In genomic region chr20:10644458-10645204, GRCh38 we compare ENCODE assay signal across 9 cellular contexts. TPM values are rescaled to one million over a fixed set of nuclear protein-coding genes. Genes with fewer than 3 reads are reported as not detected.
DNase-seq lines count a peak whose midpoint lies in the region; ATAC-seq and TF ChIP-seq lines count a peak whose summit lies in the region.
"Had no signal": no experiment of that assay in that cellular context is flagged by ENCODE, and none has a peak within 500 bp of the region (broad histone marks: within the 10 kb centered on the region; RNA-seq: fewer than 3 reads in every experiment).

No MANE protein-coding gene starts in this region.

- H3F3A ChIP-seq in GM23248 (ENCODE audit: insufficient read depth) = no peaks in the 10 kb centered on the region

- H3K79me2 ChIP-seq in GM23248 (ENCODE audit: insufficient read depth) = no peaks in the 10 kb centered on the region

- H3K9me2 ChIP-seq in GM23248 (ENCODE audit: insufficient read depth) = no peaks in the 10 kb centered on the region

- H3K9me3 ChIP-seq in RWPE2 (ENCODE audit: severe bottlenecking) = no peaks in the 10 kb centered on the region
- no peaks in the 10 kb centered on the region for H3K9me3 ChIP-seq in gastrocnemius medialis
- H3K9me3 ChIP-seq in GM23248 (ENCODE audit: low read depth) = no peaks in the 10 kb centered on the region

- no peaks in the 10 kb centered on the region for H4K20me1 ChIP-seq in GM23248 (ENCODE audit: insufficient read depth)

- WGBS in GM23248 (ENCODE audit: low coverage in 1 of 2, low lambda C conversion rate in 2 of 2, missing lambda C conversion rate in 2 of 2), 2 experiments = 93 to 94% methylated on average over 14 of the region's 14 CpGs

- in situ Hi-C loops in gastrocnemius medialis (cut with MboI; ENCODE audit: low sequenced_read_pairs in 4 of 4) = no loop called here
- in situ Hi-C loops in GM23248 (cut with MboI) = no loop called here

- no peak for TF ChIP-seq POLR2A in gastrocnemius medialis (IDR thresholded peaks at IDR 0.05)

- intact Hi-C loops in gastrocnemius medialis (cut with DNase I; ENCODE audit: low total_unique reads) = no loop called here

- H3K4me1 ChIP-seq in RWPE2 (ENCODE audit: insufficient read depth, poor library complexity, severe bottlenecking) = no peaks in the 10 kb centered on the region
- no peaks in the 10 kb centered on the region for H3K4me1 ChIP-seq in gastrocnemius medialis
- H3K4me1 ChIP-seq in GM23248 (ENCODE audit: insufficient read depth) = 0 out of 2 replicates have a peak, but pooled peaks cover 5% of the 10 kb centered on the region

- no peak for TF ChIP-seq CTCF in RWPE2 (IDR thresholded peaks at IDR 0.05; ENCODE audit: poor library complexity, severe bottlenecking)
- no peak for TF ChIP-seq CTCF in gastrocnemius medialis (IDR thresholded peaks at IDR 0.05 in 4 of 5, conservative IDR thresholded peaks at IDR 0.05 in 1 of 5)

- H2AFZ ChIP-seq in GM23248 = no peak overlapping the region

- ATAC-seq in GM19043 (IDR thresholded peaks at IDR 0.05; ENCODE audit: low read depth, unreplicated experiment) (peak; percentile 43), HG02642 (IDR thresholded peaks at IDR 0.05; ENCODE audit: poor library complexity, unreplicated experiment) (peak; percentile 41), RWPE2 (ENCODE audit: low read depth) (no peak), gastrocnemius medialis (no peak)
- ATAC-seq: stimulated activated memory B cell treated with anti-CD40 and anti-IgM and Interleukin-4, amounts not matched to agents 10 μg/mL and 1 μg/mL and 100 μg/mL, for 72 hours had no signal

- peaks cover 100% of the 10 kb centered on the region for H3K36me3 ChIP-seq in RWPE2 (ENCODE audit: low read depth)
- H3K36me3 ChIP-seq in gastrocnemius medialis = peaks cover 0 to 50% of the 10 kb centered on the region in 2 donors
- no peaks in the 10 kb centered on the region for H3K36me3 ChIP-seq in GM23248 (ENCODE audit: low read depth)

- no peak overlapping the region for H3K9ac ChIP-seq in GM23248

- H3K27me3 ChIP-seq in RWPE2 (ENCODE audit: insufficient read depth, poor library complexity, severe bottlenecking) (no peaks in the 10 kb centered on the region), gastrocnemius medialis (no peaks in the 10 kb centered on the region), GM23248 (replicated peaks; ENCODE audit: insufficient read depth) (no peaks in the 10 kb centered on the region)

- peak overlapping the region; percentile 30 for H3K27ac ChIP-seq in RWPE2 (ENCODE audit: poor library complexity, severe bottlenecking)
- peak overlapping the region in 3 of 4 donors; percentile 6 to 34 (median 17) for H3K27ac ChIP-seq in gastrocnemius medialis
- H3K27ac ChIP-seq in GM23248 = no peak overlapping the region

- no peak overlapping the region for H3K4me3 ChIP-seq in RWPE2 (ENCODE audit: severe bottlenecking)
- no peak overlapping the region for H3K4me3 ChIP-seq in gastrocnemius medialis
- no peak overlapping the region for H3K4me3 ChIP-seq in GM23248

- H3K4me2 ChIP-seq in GM23248 (ENCODE audit: unreplicated experiment) = no peak overlapping the region

- DNase-seq in RWPE2 (ENCODE audit: low spot score) (no peak), gastrocnemius medialis (no peak), medulla oblongata (ENCODE audit: extremely low spot score) (no peak), SKM-1 (lab: John Stamatoyannopoulos, UW; ENCODE audit: unreplicated experiment) (no peak), GM23248 (no peak), NCI-H2196 treated with DMSO at 0.1 percent for 48 hours (lab: John Stamatoyannopoulos, UW; ENCODE audit: unreplicated experiment) (no peak)

RNA-seq across cellular contexts. Expression of gene JAG1, which starts 29.2 kb away (rescaled TPM):
- total RNA-seq in gastrocnemius medialis = 10 to 100 TPM; 10.3 to 19.6 (median 13.2) TPM
- 4.8 and 8.4 TPM in 2 replicates for total RNA-seq in GM23248 (2014; rRNA removed; shearing (Covaris generic))
- polyA plus RNA-seq in GM23248 (2016; fragmentation: Nextera tagmentation; extraction: Ambion mirVana) = 0.98 and 1.2 TPM in 2 replicates

Comparison
In these comparisons a context has a peak if more than half of its experiments do, and no peak if none do; other contexts are left out.
1. ATAC-seq: peak in GM19043 (single experiment) and HG02642 (single experiment); none in RWPE2 (single experiment) and gastrocnemius medialis (0 of 2).